In the genomic region with DNA sequence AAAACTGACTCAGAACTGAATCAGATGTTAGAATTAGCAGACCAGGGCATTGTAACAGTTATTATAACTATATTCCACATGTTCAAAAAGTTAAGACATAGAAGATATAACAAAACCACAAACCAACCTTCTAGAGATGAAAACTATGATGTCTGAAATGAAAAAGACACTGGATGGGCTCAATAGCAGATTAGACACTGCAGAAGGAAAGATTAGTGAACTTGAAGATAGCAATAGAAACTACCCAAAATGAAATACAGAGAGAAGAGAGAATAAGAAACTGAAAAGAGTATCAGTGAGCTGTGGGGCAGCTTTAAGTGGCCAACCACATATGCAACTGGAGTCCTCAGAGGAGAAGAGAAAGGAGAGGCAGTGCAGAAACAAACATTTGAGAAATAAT, we compare ENCODE assay signal across 27 cellular contexts.
"Had no signal": no experiment of that assay in that cellular context is flagged by ENCODE, and none has a peak within 500 bp of the region (broad histone marks: within the 10 kb centered on the region; RNA-seq: fewer than 3 reads in every experiment).

No MANE protein-coding gene starts in this region.

- H3K9me3 ChIP-seq: testis, thyroid gland, uterus, vagina had no signal

- H3K4me3 ChIP-seq: stomach, suprapubic skin, testis, thoracic aorta, thyroid gland, tibial artery, tibial nerve, transverse colon, upper lobe of left lung, upper lobe of right lung, uterus, vagina had no signal

- H3K27ac ChIP-seq: stomach, suprapubic skin, testis, thoracic aorta, thyroid gland, tibial artery, tibial nerve, transverse colon, upper lobe of left lung, upper lobe of right lung, uterus, vagina had no signal

- DNase-seq: stimulated activated CD4-positive, alpha-beta T cell treated with anti-CD3 and anti-CD28 coated beads, Interleukin-2, amount 100 ng/mL, for 48 hours; stimulated activated CD4-positive, alpha-beta T cell treated with anti-CD3 and anti-CD28 coated beads, Interleukin-4, amount 100 ng/mL, for 1 hour; stimulated activated CD4-positive, alpha-beta T cell treated with anti-CD3 and anti-CD28 coated beads, Interleukin-4, amount 100 ng/mL, for 24 hours; stimulated activated CD4-positive, alpha-beta T cell treated with anti-CD3 and anti-CD28 coated beads, Interleukin-4, amount 100 ng/mL, for 4 hours; stimulated activated CD8-positive, alpha-beta memory T cell treated with anti-CD3 and anti-CD28 coated beads, Interleukin-4, amount 100 ng/mL, for 48 hours; stimulated activated naive B cell treated with anti-CD40 and anti-IgM and Interleukin-4, amounts not matched to agents 10 μg/mL and 1 μg/mL and 100 μg/mL, for 72 hours; stimulated activated naive CD4-positive, alpha-beta T cell; stimulated activated naive CD4-positive, alpha-beta T cell treated with Interleukin-2 at 50 U/mL for 16 hours; stimulated activated naive CD8-positive, alpha-beta T cell treated with anti-CD3 and anti-CD28 coated beads, Interleukin-15, amount 100 ng/mL, for 72 hours; stimulated activated naive CD8-positive, alpha-beta T cell treated with anti-CD3 and anti-CD28 coated beads, Interleukin-15, Interleukin-2, amounts not matched to agents 100 U/mL and 50 U/mL, for 24 hours; stomach; substantia nigra; testis; thyroid gland; tibial artery; transverse colon; trophoblast cell; upper lobe of left lung; upper lobe of right lung; uterus had no signal

- H3K4me1 ChIP-seq: stomach, suprapubic skin, testis, thyroid gland, tibial artery, tibial nerve, transverse colon, upper lobe of left lung, upper lobe of right lung, uterus, vagina had no signal

- H3K27me3 ChIP-seq: testis, thyroid gland, tibial nerve, transverse colon, upper lobe of left lung, upper lobe of right lung, uterus, vagina had no signal

- H3K36me3 ChIP-seq: stomach, suprapubic skin, thoracic aorta, thyroid gland, tibial artery, tibial nerve, transverse colon, upper lobe of left lung, upper lobe of right lung, uterus, vagina had no signal

- ATAC-seq: stimulated activated effector memory CD8-positive, alpha-beta T cell treated with anti-CD3 and anti-CD28 coated beads, Interleukin-12 subunit alpha, Interleukin-12 subunit beta, amount 100 ng/mL, for 72 hours; stimulated activated memory B cell treated with anti-CD40 and anti-IgM and Interleukin-4, amounts not matched to agents 10 μg/mL and 1 μg/mL and 100 μg/mL, for 72 hours; stimulated activated naive B cell treated with anti-CD40 and anti-IgM and Interleukin-4, amounts not matched to agents 10 μg/mL and 1 μg/mL and 100 μg/mL, for 72 hours; stimulated activated naive CD8-positive, alpha-beta T cell treated with anti-CD3 and anti-CD28 coated beads, Interleukin-15, amount 100 ng/mL, for 72 hours; stimulated activated naive CD8-positive, alpha-beta T cell treated with anti-CD3 and anti-CD28 coated beads, Interleukin-15, Interleukin-2, amounts not matched to agents 100 U/mL and 50 U/mL, for 24 hours; upper lobe of right lung had no signal

- FAIRE-seq: urothelium cell line had no signal
